15 cellular contexts compared by ENCODE assay signal in the genomic region with DNA sequence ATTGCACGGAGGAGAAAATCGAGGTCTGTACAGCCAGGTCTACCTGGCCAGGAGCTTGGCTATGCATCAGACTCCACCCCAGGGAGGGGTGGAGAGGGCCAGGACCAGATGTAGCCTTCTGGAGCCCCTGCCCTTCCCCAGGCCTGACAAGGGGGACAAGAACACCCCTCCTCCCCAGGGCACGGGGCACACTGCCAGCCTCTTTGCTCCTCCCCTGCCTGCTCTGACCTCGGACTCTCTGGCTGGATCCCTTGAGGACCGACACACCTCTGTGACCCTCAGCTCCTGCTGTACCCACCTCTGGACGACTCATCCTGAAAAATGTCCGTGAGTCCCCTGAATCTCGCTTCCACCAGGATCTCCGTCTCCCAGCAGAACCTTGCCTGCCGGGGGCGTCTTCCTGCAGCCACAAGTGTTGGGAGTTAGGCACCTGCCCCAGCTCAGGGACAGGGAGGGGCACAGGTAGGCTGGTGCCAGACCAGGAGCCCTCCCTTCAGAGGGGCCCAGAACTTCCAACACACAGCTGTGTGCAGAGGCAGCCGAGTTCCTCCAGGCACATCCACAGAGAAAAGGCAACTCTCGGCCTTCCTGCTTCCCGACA. TPM values are rescaled to one million over a fixed set of nuclear protein-coding genes. Genes with fewer than 3 reads are reported as not detected.
"Had no signal": no experiment of that assay in that cellular context is flagged by ENCODE, and none has a peak within 500 bp of the region (broad histone marks: within the 10 kb centered on the region; RNA-seq: fewer than 3 reads in every experiment).

No MANE protein-coding gene starts in this region.

- H3K9me3 ChIP-seq: right atrium auricular region had no signal

- H3K4me3 Mint-ChIP-seq: naive B cell, nephron had no signal

- H3K27ac ChIP-seq: epithelial cell of prostate, foreskin keratinocyte, right atrium auricular region had no signal

- H3K36me3 ChIP-seq: right atrium auricular region had no signal

- H3K36me3 Mint-ChIP-seq: naive B cell had no signal

- H3K4me1 Mint-ChIP-seq: naive B cell, nephron had no signal

- ATAC-seq: foreskin keratinocyte, left lobe of liver had no signal

- H3K4me1 ChIP-seq: foreskin keratinocyte, right atrium auricular region had no signal

- H3K4me3 ChIP-seq: right atrium auricular region had no signal

- H3K9me3 Mint-ChIP-seq: naive B cell had no signal

- DNase-seq: effector memory CD4-positive, alpha-beta T cell; foreskin keratinocyte; hippocampal formation; kidney glomerular epithelial cell; mesendoderm; naive B cell; small intestine; stimulated activated CD4-positive, alpha-beta T cell treated with anti-CD3 and anti-CD28 coated beads, Interleukin-2, amount 100 ng/mL, for 48 hours; stimulated activated naive CD4-positive, alpha-beta T cell treated with Interleukin-2 at 50 U/mL for 16 hours; trophoblast cell had no signal

- H3K27me3 ChIP-seq: foreskin keratinocyte, right atrium auricular region had no signal

- H3K27ac Mint-ChIP-seq: nephron had no signal

RNA-seq across cellular contexts. Expression of gene PLD4, which starts 31.7 kb away (rescaled TPM):
- total RNA-seq: foreskin keratinocyte, left lobe of liver, lung microvascular endothelial cell had no signal
